ENCODE assay signal across 3 cellular contexts in genomic region chr6:82370788-82371187, GRCh38.
A peak's percentile ranks its signal among the peaks of the same experiment; 100 is the strongest.
TF ChIP-seq lines count a peak whose summit lies in the region.

No MANE protein-coding gene starts in this region.

TF ChIP-seq in SK-N-SH, 30 proteins besides CTCF, POLR2A, EP300 and RAD21:
- TF ChIP-seq USF2 (IDR thresholded peaks at IDR 0.05; ENCODE audit: borderline replicate concordance, low read depth, low read length) = no peak
- TF ChIP-seq USF1 (IDR thresholded peaks at IDR 0.05; ENCODE audit: borderline replicate concordance, low read depth) = no peak
- TF ChIP-seq IRF3 (IDR thresholded peaks at IDR 0.05; ENCODE audit: low read depth, low read length) = no peak
- TF ChIP-seq EZH2phosphoT487 (IDR thresholded peaks at IDR 0.05; ENCODE audit: borderline replicate concordance, low read depth) = no peak
- TF ChIP-seq TAF1 (IDR thresholded peaks at IDR 0.05; ENCODE audit: borderline replicate concordance, low read depth, low read length) = no peak
- no peak for TF ChIP-seq TCF12 (IDR thresholded peaks at IDR 0.05)
- TF ChIP-seq GATA2 (CRISPR knock-in tag; IDR thresholded peaks at IDR 0.05) = no peak
- no peak for TF ChIP-seq SMC3 (IDR thresholded peaks at IDR 0.05; ENCODE audit: low read depth, low read length)
- TF ChIP-seq FOSL2 (IDR thresholded peaks at IDR 0.05; ENCODE audit: borderline replicate concordance, low read depth) = no peak

TF ChIP-seq in SK-N-SH treated with all-trans-retinoic acid at 6 μM for 48 hours, 23 proteins besides CTCF, POLR2A, EP300 and RAD21 (continued from another document):
- TF ChIP-seq POU6F1 (CRISPR knock-in tag; IDR thresholded peaks at IDR 0.05; ENCODE audit: borderline replicate concordance, low read depth) (no peak), PATZ1 (CRISPR knock-in tag; IDR thresholded peaks at IDR 0.05; ENCODE audit: borderline replicate concordance) (no peak), GLIS3 (CRISPR knock-in tag; IDR thresholded peaks at IDR 0.05) (no peak), RARB (CRISPR knock-in tag; IDR thresholded peaks at IDR 0.05) (no peak), ZNF70 (CRISPR knock-in tag; IDR thresholded peaks at IDR 0.05) (no peak), ZC3H10 (CRISPR knock-in tag; IDR thresholded peaks at IDR 0.05) (no peak), TOX (CRISPR knock-in tag; IDR thresholded peaks at IDR 0.05; ENCODE audit: borderline replicate concordance) (no peak), ISL1 (CRISPR knock-in tag; IDR thresholded peaks at IDR 0.05) (no peak), CSDC2 (CRISPR knock-in tag; IDR thresholded peaks at IDR 0.05) (no peak), ARNTL (CRISPR knock-in tag; IDR thresholded peaks at IDR 0.05; ENCODE audit: borderline replicate concordance, low read depth) (no peak), CREB5 (CRISPR knock-in tag; IDR thresholded peaks at IDR 0.05; ENCODE audit: low read depth) (no peak), ZNF565 (CRISPR knock-in tag; conservative IDR thresholded peaks at IDR 0.05; ENCODE audit: low read depth) (no peak), ZFP3 (CRISPR knock-in tag; IDR thresholded peaks at IDR 0.05) (no peak), ESRRG (CRISPR knock-in tag; IDR thresholded peaks at IDR 0.05) (no peak), PPARA (CRISPR knock-in tag; IDR thresholded peaks at IDR 0.05; ENCODE audit: borderline replicate concordance) (no peak), TSHZ2 (CRISPR knock-in tag; IDR thresholded peaks at IDR 0.05) (no peak), ZFP30 (CRISPR knock-in tag; IDR thresholded peaks at IDR 0.05) (no peak)

TF ChIP-seq in H1, 55 proteins besides CTCF, POLR2A, EP300 and RAD21 (continued from another document):
- TF ChIP-seq SIN3A (conservative IDR thresholded peaks at IDR 0.05 in 1 of 2, IDR thresholded peaks at IDR 0.05 in 1 of 2; ENCODE audit: low read depth in 1 of 2, low read length in 2 of 2) = no peak
- TF ChIP-seq TCF12 (IDR thresholded peaks at IDR 0.05; ENCODE audit: low read depth, low read length) = 0 out of 2 replicates have a peak, but pooled peaks have one; percentile 66
- TF ChIP-seq SUZ12 (IDR thresholded peaks at IDR 0.05; ENCODE audit: low read length) = no peak
TF ChIP-seq in H1: peak in this region for 1.
